17 cellular contexts compared by ENCODE assay signal in the genomic region with DNA sequence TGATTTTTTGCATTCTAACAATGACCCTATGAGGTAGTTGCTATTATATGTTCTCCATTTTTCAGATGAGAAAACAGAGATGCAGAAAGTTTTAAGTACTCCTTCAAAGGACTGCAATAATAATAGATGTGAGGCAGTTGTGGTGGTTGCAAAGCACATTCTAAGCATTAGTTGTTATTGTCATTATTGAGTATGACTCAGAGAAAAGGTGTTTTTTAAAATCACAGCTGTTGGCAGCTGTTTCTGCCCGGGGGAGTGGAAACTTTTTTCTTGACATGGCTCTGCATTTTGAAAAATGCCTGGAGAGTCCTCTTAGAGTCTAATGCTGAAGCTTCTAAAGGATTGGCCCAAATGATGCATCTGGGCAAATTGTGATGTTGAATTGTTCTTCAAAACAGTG.
A peak's percentile ranks its signal among the peaks of the same experiment; 100 is the strongest.
DNase-seq lines count a peak whose midpoint lies in the region; ATAC-seq and TF ChIP-seq lines count a peak whose summit lies in the region.
"Had no signal": no experiment of that assay in that cellular context is flagged by ENCODE, and none has a peak within 500 bp of the region (broad histone marks: within the 10 kb centered on the region; RNA-seq: fewer than 3 reads in every experiment).

No MANE protein-coding gene starts in this region.

- DNase-seq in AG08395 (ENCODE audit: low spot score), result peak; percentile 13
- DNase-seq in fibroblast of villous mesenchyme (ENCODE audit: low read depth), result peak; percentile 2
- DNase-seq in renal cortical epithelial cell (ENCODE audit: low read depth), result peak; percentile 42
- no peak for DNase-seq in DMS 273 (lab: John Stamatoyannopoulos, UW; ENCODE audit: unreplicated experiment)
- no peak for DNase-seq in HEK293T (ENCODE audit: extremely low spot score)
- no peak for DNase-seq in left lobe of liver (ENCODE audit: low spot score)
- DNase-seq in NCI-H226, result no peak
- DNase-seq: Calu3; CD8-positive, alpha-beta T cell; DMS 273 treated with DMSO at 0.1 percent for 48 hours; DMS53; HCEC 1CT; HFFc6 had no signal

- CTCF ChIA-PET in HEK293T (lab: Yijun Ruan, JAX), result interaction anchor here (0.5 to 0.8 kb wide), 2 partner anchors 10 to 701 kb away, joined by 3 read pairs; no protein-coding TSS in a partner anchor

- POLR2A ChIA-PET in HEK293T (lab: Yijun Ruan, JAX), result interaction anchor here (0.9 kb wide), 1 partner anchor 508 kb away, joined by 4 read pairs; a partner anchor contains a TSS

- ATAC-seq in left lobe of liver, result no peak
- ATAC-seq: A549; CD8-positive, alpha-beta T cell had no signal

- no peaks in the 10 kb centered on the region for H3K27me3 ChIP-seq in HUES48 (ENCODE audit: control insufficient read depth, insufficient read depth, low read length)
- H3K27me3 ChIP-seq: BLaER1 treated with 17β-estradiol and CSF1 and Interleukin-3, amounts not matched to agents 10 nM and 100 nM had no signal

- no peak for TF ChIP-seq CTCF in fibroblast of villous mesenchyme (IDR thresholded peaks at IDR 0.05; ENCODE audit: insufficient read depth, low read depth, low read length)

- H3K36me3 ChIP-seq in HUES48 (ENCODE audit: control insufficient read depth, insufficient read depth, low read length), result no peaks in the 10 kb centered on the region
- H3K36me3 ChIP-seq: BLaER1 treated with 17β-estradiol and CSF1 and Interleukin-3, amounts not matched to agents 10 nM and 100 nM had no signal

- no peaks in the 10 kb centered on the region for H3K4me1 ChIP-seq in HUES48 (ENCODE audit: control insufficient read depth, insufficient read depth, low read length)
- H3K4me1 ChIP-seq: A549; BLaER1 treated with 17β-estradiol and CSF1 and Interleukin-3, amounts not matched to agents 10 nM and 100 nM had no signal

- H3K9me3 ChIP-seq in HUES48 (ENCODE audit: control insufficient read depth, insufficient read depth, low read length), result 0 out of 2 replicates have a peak, but pooled peaks cover 1% of the 10 kb centered on the region
- H3K9me3 ChIP-seq: A549 had no signal

- no peak overlapping the region for H3K9ac ChIP-seq in HUES48 (ENCODE audit: low read depth, low read length)
- H3K9ac ChIP-seq: BLaER1 treated with 17β-estradiol and CSF1 and Interleukin-3, amounts not matched to agents 10 nM and 100 nM had no signal

- peak overlapping the region; percentile 29 for H3K27ac ChIP-seq in HUES48 (ENCODE audit: low read depth, low read length)
- H3K27ac ChIP-seq: 22Rv1; A549; BLaER1 treated with 17β-estradiol and CSF1 and Interleukin-3, amounts not matched to agents 10 nM and 100 nM had no signal

- H3K4me3 ChIP-seq in HUES48 (ENCODE audit: low read depth, low read length) (no peak overlapping the region), fibroblast of villous mesenchyme (ENCODE audit: low read depth, low read length) (no peak overlapping the region)
- H3K4me3 ChIP-seq: A549; BLaER1 treated with 17β-estradiol and CSF1 and Interleukin-3, amounts not matched to agents 10 nM and 100 nM had no signal

TF ChIP-seq in HEK293T, 16 proteins besides CTCF, POLR2A, EP300 and RAD21:
- TF ChIP-seq TARDBP (IDR thresholded peaks at IDR 0.05) (no peak), FOXK2 (IDR thresholded peaks at IDR 0.05) (no peak), SUZ12 (IDR thresholded peaks at IDR 0.05) (no peak), CTBP1 (IDR thresholded peaks at IDR 0.05; ENCODE audit: borderline replicate concordance) (no peak), ARNT (IDR thresholded peaks at IDR 0.05) (no peak)

Comparison
In these comparisons a context has a peak if more than half of its experiments do, and no peak if none do; other contexts are left out.
1. DNase-seq: peak in AG08395 (single experiment), fibroblast of villous mesenchyme (single experiment) and renal cortical epithelial cell (single experiment); none in DMS 273 (single experiment), HEK293T (single experiment), left lobe of liver (single experiment) and NCI-H226 (single experiment).